Comparison of ENCODE assay signal across 22 cellular contexts in genomic region chrX:25650216-25650615, GRCh38.
DNase-seq lines count a peak whose midpoint lies in the region; ATAC-seq, FAIRE-seq and TF ChIP-seq lines count a peak whose summit lies in the region.
"Had no signal": no experiment of that assay in that cellular context is flagged by ENCODE, and none has a peak within 500 bp of the region (broad histone marks: within the 10 kb centered on the region; RNA-seq: fewer than 3 reads in every experiment).

No MANE protein-coding gene starts in this region.

- H3K4me1 ChIP-seq in astrocyte (ENCODE audit: insufficient read depth, low read length), result no peaks in the 10 kb centered on the region
- H3K4me1 ChIP-seq in effector memory CD4-positive, alpha-beta T cell (ENCODE audit: control insufficient read depth, insufficient read depth, low read length, poor library complexity, severe bottlenecking), result no peaks in the 10 kb centered on the region

- H3K9me3 ChIP-seq in astrocyte (ENCODE audit: insufficient read depth, low read depth, low read length), result no peaks in the 10 kb centered on the region
- no peaks in the 10 kb centered on the region for H3K9me3 ChIP-seq in effector memory CD4-positive, alpha-beta T cell (ENCODE audit: control insufficient read depth, low read length)

- no peaks in the 10 kb centered on the region for H3K36me3 ChIP-seq in astrocyte (ENCODE audit: insufficient read depth, low read length)
- no peaks in the 10 kb centered on the region for H3K36me3 ChIP-seq in effector memory CD4-positive, alpha-beta T cell (ENCODE audit: control insufficient read depth, insufficient read depth, low read length)

- H3K36me3 Mint-ChIP-seq in astrocyte (ENCODE audit: low read depth, unreplicated experiment), result no peaks in the 10 kb centered on the region
- no peaks in the 10 kb centered on the region for H3K36me3 Mint-ChIP-seq in activated naive CD4-positive, alpha-beta T cell treated with anti-CD3 and anti-CD28 coated beads, Interleukin-2, amount 10 ng/mL, durations not matched to agents 7 days and 5 days

- peak; percentile 62 for ATAC-seq in omental fat pad (ENCODE audit: low FRiP score)
- ATAC-seq in Right ventricle myocardium inferior, result no peak
- ATAC-seq: GM12878, GM23338, K562 had no signal

- no peak overlapping the region for H3K9ac ChIP-seq in astrocyte (ENCODE audit: low read length)

- no peaks in the 10 kb centered on the region for H3K9me3 Mint-ChIP-seq in astrocyte (ENCODE audit: unreplicated experiment)
- H3K9me3 Mint-ChIP-seq in activated naive CD4-positive, alpha-beta T cell treated with anti-CD3 and anti-CD28 coated beads, Interleukin-2, amount 10 ng/mL, durations not matched to agents 7 days and 5 days, result no peaks in the 10 kb centered on the region
- H3K9me3 Mint-ChIP-seq: CD4-positive, alpha-beta T cell; GM23338 had no signal

- no peak overlapping the region for H2AFZ ChIP-seq in astrocyte (ENCODE audit: low read depth, low read length)
- H2AFZ ChIP-seq: GM23338 had no signal

- DNase-seq in HPDE6-E6E7 (ENCODE audit: extremely low spot score) (peak; percentile 11), astrocyte (ENCODE audit: low read depth) (no peak), epithelial cell of esophagus (ENCODE audit: low read depth) (peak; percentile 46), omental fat pad (ENCODE audit: low spot score) (no peak), Right ventricle myocardium inferior (ENCODE audit: missing footprints) (no peak)
- DNase-seq in effector memory CD4-positive, alpha-beta T cell, result no peak
- DNase-seq in activated naive CD4-positive, alpha-beta T cell treated with anti-CD3 and anti-CD28 coated beads, Interleukin-2, amount 10 ng/mL, durations not matched to agents 7 days and 5 days, result no peak
- DNase-seq: CD4-positive, alpha-beta T cell; DMS153; EL; HCEC 1CT; NCI-H1105; NCI-H2081; NCI-H2171 treated with DMSO at 0.1 percent for 48 hours; NCI-H446 treated with DMSO at 0.1 percent for 48 hours; NCI-H774; SIG-M5 had no signal

- TF ChIP-seq CTCF in astrocyte (IDR thresholded peaks at IDR 0.05; ENCODE audit: insufficient read depth, low read depth, low read length) (no peak), epithelial cell of esophagus (IDR thresholded peaks at IDR 0.05; ENCODE audit: insufficient read depth, low read depth, low read length, missing control alignments) (no peak), omental fat pad (IDR thresholded peaks at IDR 0.05) (no peak)

- H3K27ac ChIP-seq in astrocyte (ENCODE audit: low read depth, low read length), result no peak overlapping the region
- H3K27ac ChIP-seq in effector memory CD4-positive, alpha-beta T cell (ENCODE audit: insufficient read depth, low read length, poor library complexity, severe bottlenecking), result no peak overlapping the region

- H3K4me2 ChIP-seq in astrocyte (ENCODE audit: low read length), result no peak overlapping the region
- H3K4me2 ChIP-seq: GM23338 had no signal

- intact Hi-C loops in Right ventricle myocardium inferior (cut with DNase I), result no loop called here

- no peak overlapping the region for H3K4me3 ChIP-seq in astrocyte (ENCODE audit: insufficient read depth, low read depth, low read length)
- H3K4me3 ChIP-seq in epithelial cell of esophagus (ENCODE audit: low read length), result no peak overlapping the region
- no peak overlapping the region for H3K4me3 ChIP-seq in effector memory CD4-positive, alpha-beta T cell (ENCODE audit: insufficient read depth, low read depth, low read length, poor library complexity, severe bottlenecking)
- H3K4me3 ChIP-seq: GM12878, GM23338, K562 had no signal

- no peak overlapping the region for H3K27ac Mint-ChIP-seq in astrocyte (ENCODE audit: unreplicated experiment)
- no peak overlapping the region for H3K27ac Mint-ChIP-seq in activated naive CD4-positive, alpha-beta T cell treated with anti-CD3 and anti-CD28 coated beads, Interleukin-2, amount 10 ng/mL, durations not matched to agents 7 days and 5 days
- H3K27ac Mint-ChIP-seq: CD4-positive, alpha-beta T cell; GM23338 had no signal

- H3K79me2 ChIP-seq in astrocyte (ENCODE audit: insufficient read depth, low read length), result no peaks in the 10 kb centered on the region

- no peaks in the 10 kb centered on the region for H3K27me3 Mint-ChIP-seq in astrocyte (ENCODE audit: low read depth, unreplicated experiment)
- no peaks in the 10 kb centered on the region for H3K27me3 Mint-ChIP-seq in activated naive CD4-positive, alpha-beta T cell treated with anti-CD3 and anti-CD28 coated beads, Interleukin-2, amount 10 ng/mL, durations not matched to agents 7 days and 5 days
- H3K27me3 Mint-ChIP-seq: CD4-positive, alpha-beta T cell had no signal

- no peaks in the 10 kb centered on the region for H3K4me1 Mint-ChIP-seq in astrocyte (ENCODE audit: low read depth, unreplicated experiment)
- no peaks in the 10 kb centered on the region for H3K4me1 Mint-ChIP-seq in activated naive CD4-positive, alpha-beta T cell treated with anti-CD3 and anti-CD28 coated beads, Interleukin-2, amount 10 ng/mL, durations not matched to agents 7 days and 5 days
- H3K4me1 Mint-ChIP-seq: GM23338 had no signal

- H3K4me3 Mint-ChIP-seq in astrocyte (ENCODE audit: unreplicated experiment), result no peak overlapping the region
- H3K4me3 Mint-ChIP-seq in activated naive CD4-positive, alpha-beta T cell treated with anti-CD3 and anti-CD28 coated beads, Interleukin-2, amount 10 ng/mL, durations not matched to agents 7 days and 5 days, result no peak overlapping the region
- H3K4me3 Mint-ChIP-seq: CD4-positive, alpha-beta T cell; GM23338 had no signal

- peak; percentile 39 for FAIRE-seq in astrocyte (lab: Jason Lieb, UNC)
- FAIRE-seq: A204.1, GM12878, K562, RCC 7860 had no signal

- H3K27me3 ChIP-seq in astrocyte (ENCODE audit: insufficient read depth, low read length), result no peaks in the 10 kb centered on the region
- H3K27me3 ChIP-seq in effector memory CD4-positive, alpha-beta T cell (replicated peaks; ENCODE audit: control insufficient read depth, insufficient read depth, low read length, poor library complexity, severe bottlenecking), result no peaks in the 10 kb centered on the region

- CTCF ChIA-PET in activated naive CD4-positive, alpha-beta T cell treated with anti-CD3 and anti-CD28 coated beads, Interleukin-2, amount 10 ng/mL, durations not matched to agents 7 days and 5 days (lab: Charles Lee), result no interaction called here

- H4K20me1 ChIP-seq in astrocyte (ENCODE audit: insufficient read depth, low read length), result no peaks in the 10 kb centered on the region

Comparison
In these comparisons a context has a peak if more than half of its experiments do, and no peak if none do; other contexts are left out.
1. DNase-seq: peak in HPDE6-E6E7 (single experiment) and epithelial cell of esophagus (single experiment); none in astrocyte (single experiment), omental fat pad (single experiment), effector memory CD4-positive, alpha-beta T cell (0 of 3), Right ventricle myocardium inferior (single experiment) and activated naive CD4-positive, alpha-beta T cell treated with anti-CD3 and anti-CD28 coated beads, Interleukin-2, amount 10 ng/mL, durations not matched to agents 7 days and 5 days (single experiment).